In the genomic region with DNA sequence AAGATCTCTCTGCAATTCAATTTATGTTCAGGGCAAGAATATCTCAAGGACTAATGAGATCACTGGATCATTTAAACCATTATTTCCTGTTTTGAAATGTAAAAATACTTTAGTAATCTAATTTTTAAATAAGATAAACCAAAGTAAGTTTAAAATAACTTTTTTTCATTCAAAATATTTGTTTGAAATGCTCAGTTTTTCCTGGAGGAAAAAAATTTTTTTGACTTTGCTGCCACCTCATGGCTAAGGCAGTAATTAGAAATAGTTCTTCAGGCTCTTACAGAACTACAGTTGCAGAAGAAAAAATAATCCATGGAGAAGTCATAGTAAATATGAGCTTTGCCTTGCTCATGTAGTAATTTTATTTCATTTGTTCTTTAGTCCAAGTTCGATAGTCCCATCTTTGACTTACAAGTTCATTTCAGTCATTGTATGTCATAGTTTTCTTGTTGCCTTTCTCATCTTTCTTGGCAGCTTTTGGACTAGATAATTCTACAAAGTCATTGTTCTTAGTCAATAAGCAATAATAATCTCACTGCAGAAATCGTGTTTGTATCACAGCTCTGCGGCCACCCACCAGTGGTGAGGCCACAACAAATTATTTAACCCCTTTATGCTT, we compare ENCODE assay signal across 8 cellular contexts.
A peak's percentile ranks its signal among the peaks of the same experiment; 100 is the strongest.
DNase-seq lines count a peak whose midpoint lies in the region; ATAC-seq and TF ChIP-seq lines count a peak whose summit lies in the region.

No MANE protein-coding gene starts in this region.

- TF ChIP-seq CTCF in left lung (IDR thresholded peaks at IDR 0.05): peak; percentile 38 to 48
- TF ChIP-seq CTCF in vagina (IDR thresholded peaks at IDR 0.05): no peak

- peaks cover 0 to 7% of the 10 kb centered on the region in 2 donors for H3K27me3 ChIP-seq in left lung
- no peaks in the 10 kb centered on the region for H3K27me3 ChIP-seq in vagina

- no peaks in the 10 kb centered on the region for H3K9me3 ChIP-seq in left lung
- no peaks in the 10 kb centered on the region for H3K9me3 ChIP-seq in vagina

- peak; percentile 21 for DNase-seq in SIG-M5 treated with dmso at 0.1 percent for 504 hours (lab: John Stamatoyannopoulos, UW; ENCODE audit: unreplicated experiment)
- no peak for DNase-seq in SIG-M5 (lab: John Stamatoyannopoulos, UW)
- DNase-seq in LoVo (ENCODE audit: low spot score): peak; percentile 29
- peak; percentile 28 for DNase-seq in amniotic epithelial cell (ENCODE audit: low read depth)
- DNase-seq in left lung: no peak
- no peak for DNase-seq in vagina (ENCODE audit: extremely low spot score in 2 of 2)
- no peak for DNase-seq in hepatic stellate cell (ENCODE audit: low spot score)

- intact Hi-C loops in left lung (cut with DNase I) (loop anchor here in 1 of 2 donors (10.0 kb wide), 1 partner anchor 372 kb away; no protein-coding TSS in a partner anchor), vagina (cut with DNase I) (no loop called here)

- no peaks in the 10 kb centered on the region for H3K4me1 ChIP-seq in left lung
- H3K4me1 ChIP-seq in vagina: no peaks in the 10 kb centered on the region

- peak; percentile 40 for ATAC-seq in left lung
- ATAC-seq in activated CD4-positive, CD25-positive, alpha-beta regulatory T cell treated with anti-CD3 and anti-CD28 coated beads, Interleukin-2, amount 50 U/mL, for 24 hours: no peak

- H3K36me3 ChIP-seq in left lung (no peaks in the 10 kb centered on the region), vagina (no peaks in the 10 kb centered on the region)

- no peak overlapping the region for H3K4me3 ChIP-seq in left lung
- no peak overlapping the region for H3K4me3 ChIP-seq in vagina

- H3K27ac ChIP-seq in left lung (no peak overlapping the region), vagina (no peak overlapping the region)

- TF ChIP-seq POLR2A in vagina (IDR thresholded peaks at IDR 0.05): no peak

Comparison
In these comparisons a context has a peak if more than half of its experiments do, and no peak if none do; other contexts are left out.
1. DNase-seq: peak in SIG-M5 treated with dmso at 0.1 percent for 504 hours (single experiment), LoVo (single experiment) and amniotic epithelial cell (single experiment); none in SIG-M5 (single experiment), left lung (0 of 2), vagina (0 of 2) and hepatic stellate cell (single experiment).
2. CTCF ChIP-seq: peak in left lung (2 of 2); none in vagina (0 of 3).